Comparison of ENCODE assay signal across 15 cellular contexts in the genomic region with DNA sequence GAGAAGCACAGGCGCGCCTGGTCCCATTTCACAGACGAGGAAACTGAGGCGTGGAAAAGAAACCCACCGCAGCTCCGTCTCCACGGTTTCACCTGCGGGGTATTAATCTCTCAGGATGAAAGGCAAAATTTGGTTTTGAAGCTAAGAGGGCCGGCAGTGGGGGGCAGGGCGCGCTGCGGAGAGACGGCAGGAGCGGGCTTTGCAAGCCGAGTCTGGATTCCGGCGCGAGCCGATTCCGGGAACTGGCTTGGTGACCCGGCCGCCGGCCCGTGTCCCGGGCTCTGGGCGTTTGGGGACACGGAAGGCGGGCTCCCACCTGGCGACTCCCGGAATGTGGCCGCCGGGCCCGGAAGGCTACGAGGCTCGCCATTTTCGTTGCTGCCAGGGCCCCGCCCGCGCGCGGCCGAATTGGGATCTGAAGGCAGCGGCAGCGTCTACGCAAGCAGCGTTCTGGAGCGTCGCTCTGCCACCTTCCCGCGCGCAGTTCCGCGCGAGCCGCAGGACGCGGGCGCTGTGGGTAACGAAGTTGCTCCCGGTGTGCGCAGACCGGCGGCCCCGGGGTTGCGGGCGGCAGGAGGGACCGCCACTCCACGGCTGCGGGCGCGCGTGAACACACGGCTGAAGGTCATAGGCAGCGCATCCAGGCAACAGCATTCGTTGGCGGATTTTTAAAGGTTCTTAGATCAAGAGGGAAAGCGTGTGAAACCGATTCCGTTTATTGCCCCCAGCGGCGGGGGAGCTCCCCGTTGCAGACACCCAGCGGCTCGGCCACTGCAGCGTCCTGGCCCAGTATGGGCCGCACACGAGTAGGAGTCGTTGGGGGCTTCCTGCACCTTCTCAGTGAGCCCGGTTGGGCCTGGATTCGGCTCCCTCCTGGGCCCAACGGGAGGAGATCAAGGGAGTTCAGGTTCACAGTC. TPM values are rescaled to one million over a fixed set of nuclear protein-coding genes. Genes with fewer than 3 reads are reported as not detected.
A peak's percentile ranks its signal among the peaks of the same experiment; 100 is the strongest.
DNase-seq lines count a peak whose midpoint lies in the region; FAIRE-seq and TF ChIP-seq lines count a peak whose summit lies in the region.
"Had no signal": no experiment of that assay in that cellular context is flagged by ENCODE, and none has a peak within 500 bp of the region (broad histone marks: within the 10 kb centered on the region; RNA-seq: fewer than 3 reads in every experiment).

No MANE protein-coding gene starts in this region.

- peaks cover 3% of the 10 kb centered on the region for H3K27me3 Mint-ChIP-seq in activated T-helper 1 cell treated with anti-CD3 and anti-CD28 coated beads, Interleukin-12 subunit alpha, Interleukin-12 subunit beta, Interleukin-2, Interleukin-4 antibody, amounts not matched to agents 30 ng/mL and 10 ng/mL and 1 ng/mL, durations not matched to agents 14 hours and 24 hours and 36 hours (ENCODE audit: insufficient read depth)

- H3K4me1 ChIP-seq in Peyer's patch: peaks cover 0 to 28% (median 4%) of the 10 kb centered on the region in 4 donors
- peaks cover 36% of the 10 kb centered on the region for H3K4me1 ChIP-seq in cardiac muscle cell (ENCODE audit: low read depth)
- H3K4me1 ChIP-seq in mesendoderm (ENCODE audit: control insufficient read depth, low read depth, low read length): no peaks in the 10 kb centered on the region
- peaks cover 18% of the 10 kb centered on the region for H3K4me1 ChIP-seq in testis

- H3K4me3 ChIP-seq in Peyer's patch (peak overlapping the region in 2 of 4 donors; percentile 21 to 28), cardiac muscle cell (peak overlapping the region; percentile 11), mesendoderm (ENCODE audit: low read length) (no peak overlapping the region), testis (peak overlapping the region; percentile 16 to 51)
- H3K4me3 ChIP-seq: BLaER1, ovary had no signal

- TF ChIP-seq POLR2A in Peyer's patch (IDR thresholded peaks at IDR 0.05) (no peak), testis (IDR thresholded peaks at IDR 0.05) (no peak), H54 (IDR thresholded peaks at IDR 0.05; ENCODE audit: low read depth, low read length) (no peak)

- H3K4me3 Mint-ChIP-seq in activated T-helper 1 cell treated with anti-CD3 and anti-CD28 coated beads, Interleukin-12 subunit alpha, Interleukin-12 subunit beta, Interleukin-2, Interleukin-4 antibody, amounts not matched to agents 30 ng/mL and 10 ng/mL and 1 ng/mL, durations not matched to agents 14 hours and 24 hours and 36 hours: no peak overlapping the region
- H3K4me3 Mint-ChIP-seq: memory B cell had no signal

- no peak for FAIRE-seq in H54 (lab: Jason Lieb, UNC)
- FAIRE-seq: urothelium cell line had no signal

- no peak overlapping the region for H4K8ac ChIP-seq in mesendoderm (ENCODE audit: low read depth, low read length)

- H3K79me2 ChIP-seq in mesendoderm (ENCODE audit: control insufficient read depth, insufficient read depth, low read length): no peaks in the 10 kb centered on the region

- no peak overlapping the region for H2BK5ac ChIP-seq in mesendoderm (ENCODE audit: low read length)

- H3K9ac ChIP-seq in mesendoderm (ENCODE audit: low read length): peak overlapping the region; percentile 21
- H3K9ac ChIP-seq: BLaER1 had no signal

- no peak overlapping the region for H3K27ac Mint-ChIP-seq in activated T-helper 1 cell treated with anti-CD3 and anti-CD28 coated beads, Interleukin-12 subunit alpha, Interleukin-12 subunit beta, Interleukin-2, Interleukin-4 antibody, amounts not matched to agents 30 ng/mL and 10 ng/mL and 1 ng/mL, durations not matched to agents 14 hours and 24 hours and 36 hours
- H3K27ac Mint-ChIP-seq: activated naive CD4-positive, alpha-beta T cell treated with anti-CD3 and anti-CD28 coated beads, Interleukin-2, amount 50 U/mL, for 72 hours; memory B cell had no signal

- H3K27me3 ChIP-seq in Peyer's patch (peaks cover 0 to 61% of the 10 kb centered on the region in 2 donors), cardiac muscle cell (peaks cover 92% of the 10 kb centered on the region), mesendoderm (ENCODE audit: insufficient read depth, low read length, poor library complexity) (peaks cover 59% of the 10 kb centered on the region), testis (no peaks in the 10 kb centered on the region)

- H3K4me2 ChIP-seq in mesendoderm (ENCODE audit: low read length): peak overlapping the region; percentile 18
- H3K4me2 ChIP-seq: BLaER1 had no signal

- intact Hi-C loops in testis (cut with DNase I; ENCODE audit: low total_unique reads): no loop called here
- intact Hi-C loops in activated T-helper 1 cell treated with anti-CD3 and anti-CD28 coated beads, Interleukin-12 subunit alpha, Interleukin-12 subunit beta, Interleukin-2, Interleukin-4 antibody, amounts not matched to agents 30 ng/mL and 10 ng/mL and 1 ng/mL, durations not matched to agents 14 hours and 24 hours and 36 hours (cut with micrococcal nuclease): no loop called here

- no peaks in the 10 kb centered on the region for H3K9me3 ChIP-seq in Peyer's patch
- no peaks in the 10 kb centered on the region for H3K9me3 ChIP-seq in cardiac muscle cell (ENCODE audit: low read depth)
- H3K9me3 ChIP-seq in testis: no peaks in the 10 kb centered on the region
- H3K9me3 ChIP-seq: BLaER1, ovary had no signal

- TF ChIP-seq CTCF in Peyer's patch (IDR thresholded peaks at IDR 0.05) (no peak), cardiac muscle cell (IDR thresholded peaks at IDR 0.05; ENCODE audit: low read depth, low read length) (no peak), testis (IDR thresholded peaks at IDR 0.05) (peak in 1 of 3 experiments; percentile 4)

- no CpG with 5 or more reads among the region's 91 CpGs for WGBS in mesendoderm (ENCODE audit: extremely low coverage, insufficient coverage, low lambda C conversion rate)
- WGBS in testis, 2 donors: 17 to 20% methylated on average over 42 to 88 of the region's 91 CpGs

- no peak overlapping the region for H3K56ac ChIP-seq in mesendoderm (ENCODE audit: low read length)

- H3K36me3 Mint-ChIP-seq in activated T-helper 1 cell treated with anti-CD3 and anti-CD28 coated beads, Interleukin-12 subunit alpha, Interleukin-12 subunit beta, Interleukin-2, Interleukin-4 antibody, amounts not matched to agents 30 ng/mL and 10 ng/mL and 1 ng/mL, durations not matched to agents 14 hours and 24 hours and 36 hours (ENCODE audit: low read depth): no peaks in the 10 kb centered on the region
- H3K36me3 Mint-ChIP-seq: activated naive CD4-positive, alpha-beta T cell treated with anti-CD3 and anti-CD28 coated beads, Interleukin-2, amount 50 U/mL, for 72 hours; memory B cell had no signal

- H2BK15ac ChIP-seq in mesendoderm (replicated peaks; ENCODE audit: low read depth): no peak overlapping the region

- no peak overlapping the region for H3K18ac ChIP-seq in mesendoderm (ENCODE audit: low read length)

- no peak overlapping the region for H4K5ac ChIP-seq in mesendoderm (ENCODE audit: low read length)

- no peaks in the 10 kb centered on the region for H3K79me1 ChIP-seq in mesendoderm (ENCODE audit: low read length)

- no peaks in the 10 kb centered on the region for H3K9me3 Mint-ChIP-seq in activated T-helper 1 cell treated with anti-CD3 and anti-CD28 coated beads, Interleukin-12 subunit alpha, Interleukin-12 subunit beta, Interleukin-2, Interleukin-4 antibody, amounts not matched to agents 30 ng/mL and 10 ng/mL and 1 ng/mL, durations not matched to agents 14 hours and 24 hours and 36 hours
- H3K9me3 Mint-ChIP-seq: activated naive CD4-positive, alpha-beta T cell treated with anti-CD3 and anti-CD28 coated beads, Interleukin-2, amount 50 U/mL, for 72 hours; memory B cell had no signal

- no peak overlapping the region for H3K27ac ChIP-seq in Peyer's patch
- no peak overlapping the region for H3K27ac ChIP-seq in cardiac muscle cell
- H3K27ac ChIP-seq in mesendoderm (ENCODE audit: low read depth, low read length): no peak overlapping the region
- H3K27ac ChIP-seq in testis: no peak overlapping the region
- H3K27ac ChIP-seq: BLaER1, ovary had no signal

- DNase-seq in Peyer's patch (peak in 2 of 3 donors; percentile 35 to 47), cardiac muscle cell (ENCODE audit: low read depth in 1 of 2, low spot score in 1 of 2) (no peak), mesendoderm (no peak), testis (no peak), H54 (ENCODE audit: insufficient read length, low spot score) (no peak)
- no peak for DNase-seq in activated T-helper 1 cell treated with anti-CD3 and anti-CD28 coated beads, Interleukin-12 subunit alpha, Interleukin-12 subunit beta, Interleukin-2, Interleukin-4 antibody, amounts not matched to agents 30 ng/mL and 10 ng/mL and 1 ng/mL, durations not matched to agents 14 hours and 24 hours and 36 hours (ENCODE audit: low spot score)
- no peak for DNase-seq in activated CD8-positive, alpha-beta memory T cell treated with anti-CD3 and anti-CD28 coated beads, Interleukin-2, amount 50 U/mL, for 4 hours
- DNase-seq: DND-41, NCI-H2171 had no signal

- H3K4ac ChIP-seq in mesendoderm (ENCODE audit: low read depth, low read length): no peak overlapping the region

- H2AK5ac ChIP-seq in mesendoderm (ENCODE audit: low read length): no peak overlapping the region

- H2BK120ac ChIP-seq in mesendoderm (ENCODE audit: low read depth, low read length): no peak overlapping the region

- no peaks in the 10 kb centered on the region for H3K4me1 Mint-ChIP-seq in activated T-helper 1 cell treated with anti-CD3 and anti-CD28 coated beads, Interleukin-12 subunit alpha, Interleukin-12 subunit beta, Interleukin-2, Interleukin-4 antibody, amounts not matched to agents 30 ng/mL and 10 ng/mL and 1 ng/mL, durations not matched to agents 14 hours and 24 hours and 36 hours (ENCODE audit: low read depth)
- H3K4me1 Mint-ChIP-seq: memory B cell had no signal

- no peak overlapping the region for H3K23ac ChIP-seq in mesendoderm (ENCODE audit: low read length)

- H3K36me3 ChIP-seq in Peyer's patch (no peaks in the 10 kb centered on the region), cardiac muscle cell (no peaks in the 10 kb centered on the region), mesendoderm (ENCODE audit: control insufficient read depth, insufficient read depth, low read length) (no peaks in the 10 kb centered on the region), testis (ENCODE audit: low read depth, missing control alignments) (no peaks in the 10 kb centered on the region)
- H3K36me3 ChIP-seq: BLaER1, ovary had no signal

RNA-seq across cellular contexts. Expression of gene PRDM16, which starts 5.4 kb away (rescaled TPM):
- total RNA-seq in Peyer's patch (10 to 100 TPM in 1 of 4 donors, 1 to 10 TPM in 3; 5.4 to 13.2 (median 7.7) TPM), cardiac muscle cell (27.6 and 55.8 TPM in 2 replicates), testis (1 to 10 TPM; 4.7 to 5.6 TPM)
- polyA plus RNA-seq in cardiac muscle cell (40.8 and 41.8 TPM in 2 replicates), testis (ENCODE audit: insufficient read depth, low read depth, low replicate concordance) (2.1 TPM)
- 0.15 TPM for polyA plus RNA-seq in mesendoderm (2013, experiment 1 of 2)
- polyA plus RNA-seq in mesendoderm (2013, experiment 2 of 2): 0.39 TPM
- total RNA-seq in activated T-helper 1 cell treated with anti-CD3 and anti-CD28 coated beads, Interleukin-12 subunit alpha, Interleukin-12 subunit beta, Interleukin-2, Interleukin-4 antibody, amounts not matched to agents 30 ng/mL and 10 ng/mL and 1 ng/mL, durations not matched to agents 14 hours and 24 hours and 36 hours: not detected in 2 replicates

RNA-seq across cellular contexts. Expression of gene ACTRT2, which starts 42.4 kb away (rescaled TPM):
- total RNA-seq in Peyer's patch (not detected), cardiac muscle cell (not detected in 2 replicates), testis (100 to 1,000 TPM in 1 of 2 donors, 10 to 100 TPM in 1; 64.2 to 143 TPM)
- polyA plus RNA-seq in cardiac muscle cell (not detected in 2 replicates), testis (ENCODE audit: insufficient read depth, low read depth, low replicate concordance) (183 TPM)
- not detected for polyA plus RNA-seq in mesendoderm (2013, experiment 1 of 2)
- not detected for polyA plus RNA-seq in mesendoderm (2013, experiment 2 of 2)
- not detected in 2 replicates for total RNA-seq in activated T-helper 1 cell treated with anti-CD3 and anti-CD28 coated beads, Interleukin-12 subunit alpha, Interleukin-12 subunit beta, Interleukin-2, Interleukin-4 antibody, amounts not matched to agents 30 ng/mL and 10 ng/mL and 1 ng/mL, durations not matched to agents 14 hours and 24 hours and 36 hours
- total RNA-seq: activated naive CD4-positive, alpha-beta T cell treated with anti-CD3 and anti-CD28 coated beads, Interleukin-2, amount 50 U/mL, for 72 hours; ovary had no signal
- polyA plus RNA-seq: esophagus, ovary had no signal

Comparison
In these comparisons a context has a peak if more than half of its experiments do, and no peak if none do; other contexts are left out.
1. DNase-seq: peak in Peyer's patch (2 of 3); none in cardiac muscle cell (0 of 2), mesendoderm (single experiment), testis (single experiment), activated T-helper 1 cell treated with anti-CD3 and anti-CD28 coated beads, Interleukin-12 subunit alpha, Interleukin-12 subunit beta, Interleukin-2, Interleukin-4 antibody, amounts not matched to agents 30 ng/mL and 10 ng/mL and 1 ng/mL, durations not matched to agents 14 hours and 24 hours and 36 hours (single experiment), activated CD8-positive, alpha-beta memory T cell treated with anti-CD3 and anti-CD28 coated beads, Interleukin-2, amount 50 U/mL, for 4 hours (single experiment) and H54 (single experiment).
2. RNA of gene ACTRT2, which starts 42.4 kb away (total RNA-seq): 64.2 to 143 TPM in testis; not detected in Peyer's patch, not detected in cardiac muscle cell and not detected in activated T-helper 1 cell treated with anti-CD3 and anti-CD28 coated beads, Interleukin-12 subunit alpha, Interleukin-12 subunit beta, Interleukin-2, Interleukin-4 antibody, amounts not matched to agents 30 ng/mL and 10 ng/mL and 1 ng/mL, durations not matched to agents 14 hours and 24 hours and 36 hours; every median in the first group is over 10 times any median in the second.